In genomic region chrY:7310482-7311269, GRCh38 we compare ENCODE assay signal across 8 cellular contexts.
A peak's percentile ranks its signal among the peaks of the same experiment; 100 is the strongest.
DNase-seq lines count a peak whose midpoint lies in the region; ATAC-seq and TF ChIP-seq lines count a peak whose summit lies in the region.
"Had no signal": no experiment of that assay in that cellular context is flagged by ENCODE, and none has a peak within 500 bp of the region (broad histone marks: within the 10 kb centered on the region; RNA-seq: fewer than 3 reads in every experiment).

No MANE protein-coding gene starts in this region.

- H3K27me3 ChIP-seq in uterus: no peaks in the 10 kb centered on the region

- TF ChIP-seq CTCF in uterus (IDR thresholded peaks at IDR 0.05): no peak
- no peak for TF ChIP-seq CTCF in GM20000 (IDR thresholded peaks at IDR 0.05; ENCODE audit: extremely low read depth, missing control alignments)

- no peak for TF ChIP-seq POLR2A in uterus (IDR thresholded peaks at IDR 0.05)

- H3K27ac ChIP-seq in uterus: no peak overlapping the region
- H3K27ac ChIP-seq: HL-60 had no signal

- intact Hi-C loops in uterus (cut with DNase I; ENCODE audit: low total_unique reads): no loop called here

- DNase-seq in dermis blood vessel endothelial cell (peak; percentile 28), uterus (no peak), GM20000 (ENCODE audit: low spot score) (no peak), medulla oblongata (ENCODE audit: extremely low spot score) (no peak)
- peak; percentile 17 for DNase-seq in stimulated activated CD8-positive, alpha-beta memory T cell treated with anti-CD3 and anti-CD28 coated beads, Interleukin-12 subunit alpha, Interleukin-12 subunit beta, amount 100 ng/mL, for 24 hours (ENCODE audit: extremely low read depth)

- H3K9me3 ChIP-seq in uterus: no peaks in the 10 kb centered on the region

- H3K4me1 ChIP-seq in uterus: no peaks in the 10 kb centered on the region

- ATAC-seq in HG02642 (IDR thresholded peaks at IDR 0.05; ENCODE audit: poor library complexity, unreplicated experiment): peak; percentile 60
- peak; percentile 92 to 96 for ATAC-seq in activated CD4-positive, CD25-positive, alpha-beta regulatory T cell treated with anti-CD3 and anti-CD28 coated beads, Interleukin-2, amount 50 U/mL, for 24 hours

- no peak overlapping the region for H3K4me3 ChIP-seq in uterus

- no peaks in the 10 kb centered on the region for H3K36me3 ChIP-seq in uterus

Comparison
In these comparisons a context has a peak if more than half of its experiments do, and no peak if none do; other contexts are left out.
1. DNase-seq: peak in dermis blood vessel endothelial cell (single experiment) and stimulated activated CD8-positive, alpha-beta memory T cell treated with anti-CD3 and anti-CD28 coated beads, Interleukin-12 subunit alpha, Interleukin-12 subunit beta, amount 100 ng/mL, for 24 hours (single experiment); none in uterus (0 of 2), GM20000 (single experiment) and medulla oblongata (single experiment).